In the genomic region with DNA sequence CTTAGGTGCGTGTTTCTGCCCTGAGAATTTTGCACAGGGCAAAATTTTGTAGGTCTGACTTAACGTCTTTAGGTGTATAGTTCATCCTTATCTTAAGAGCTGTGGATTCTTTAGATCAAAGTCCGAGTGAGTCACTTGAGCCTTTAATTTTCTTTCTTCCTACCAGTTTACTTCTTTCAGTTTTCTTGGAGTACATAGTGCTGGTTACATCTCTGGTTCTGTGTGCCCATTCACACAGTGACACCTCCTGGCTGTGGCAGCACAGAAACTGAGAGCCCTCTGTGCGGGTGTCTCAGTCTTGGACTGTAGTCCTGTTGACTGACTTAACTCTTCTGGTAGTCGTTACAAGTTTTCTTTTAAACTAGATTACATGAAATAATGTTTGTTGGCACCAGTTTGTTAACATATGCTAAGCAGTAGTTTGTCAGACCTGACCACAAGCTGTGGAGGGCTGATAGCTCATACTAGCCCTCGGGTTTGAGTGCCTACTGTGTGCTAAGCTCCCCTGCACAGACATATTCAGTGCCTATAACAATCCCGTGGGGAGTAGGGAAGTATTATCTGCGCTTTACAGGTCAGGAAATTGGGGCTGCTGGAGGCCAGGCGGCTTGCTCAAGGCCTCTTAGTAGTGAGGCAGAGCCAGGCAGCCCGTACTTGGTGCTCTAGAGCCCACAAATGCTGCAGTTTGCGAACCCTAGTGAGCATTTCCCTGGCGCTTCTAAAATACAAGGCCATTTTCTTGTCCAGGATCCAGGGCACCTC, we compare ENCODE assay signal across 8 cellular contexts. TPM values are rescaled to one million over a fixed set of nuclear protein-coding genes. Genes with fewer than 3 reads are reported as not detected.
DNase-seq lines count a peak whose midpoint lies in the region; ATAC-seq, FAIRE-seq and TF ChIP-seq lines count a peak whose summit lies in the region.

No MANE protein-coding gene starts in this region.

- 37% methylated on average over 12 of the region's 12 CpGs for WGBS in A549 (ENCODE audit: missing lambda C conversion rate)

- H3K4me1 ChIP-seq in A549, result peaks cover 32% of the 10 kb centered on the region

- peaks cover 61% of the 10 kb centered on the region for H3K4me1 Mint-ChIP-seq in osteocyte (ENCODE audit: unreplicated experiment)

- TF ChIP-seq CTCF in A549 (IDR thresholded peaks at IDR 0.05) (peak; percentile 40), fibroblast of pulmonary artery (IDR thresholded peaks at IDR 0.05; ENCODE audit: low read length, missing control alignments) (peak; percentile 49), osteocyte (IDR thresholded peaks at IDR 0.05) (peak; percentile 58)

- POLR2A ChIA-PET in A549 (lab: Yijun Ruan, JAX), result no interaction called here

- TF ChIP-seq EP300 in A549 (IDR thresholded peaks at IDR 0.05), result no peak

- H3K4me2 ChIP-seq in A549, result peak overlapping the region; percentile 86

- peak overlapping the region; percentile 93 for H3K27ac Mint-ChIP-seq in osteocyte (ENCODE audit: unreplicated experiment)

- peak overlapping the region; percentile 89 to 97 for H3K27ac ChIP-seq in A549

- H3K27me3 Mint-ChIP-seq in osteocyte (ENCODE audit: unreplicated experiment), result no peaks in the 10 kb centered on the region

- CTCF ChIA-PET in A549 (lab: Yijun Ruan, JAX), result interaction anchor here (0.8 to 1.3 kb wide), 6 partner anchors 19 to 237 kb away, joined by 3 to 4 read pairs (median 4); no protein-coding TSS in a partner anchor

- peak overlapping the region; percentile 97 for H3K4me3 Mint-ChIP-seq in osteocyte (ENCODE audit: unreplicated experiment)

- no peak for TF ChIP-seq POLR2A in A549 (IDR thresholded peaks at IDR 0.05; ENCODE audit: low read length)

- FAIRE-seq in A549 (lab: Jason Lieb, UNC), result no peak

- no peaks in the 10 kb centered on the region for H3K36me3 Mint-ChIP-seq in osteocyte (ENCODE audit: unreplicated experiment)

- no peaks in the 10 kb centered on the region for H3K9me3 Mint-ChIP-seq in osteocyte (ENCODE audit: unreplicated experiment)

- ATAC-seq in A549 (peak; percentile 48 to 70; a peak in 5 of 6 replicates), GM18511 (IDR thresholded peaks at IDR 0.05; ENCODE audit: unreplicated experiment) (peak; percentile 43), HG03159 (IDR thresholded peaks at IDR 0.05; ENCODE audit: unreplicated experiment) (no peak), GM19035 (IDR thresholded peaks at IDR 0.05; ENCODE audit: unreplicated experiment) (no peak)

- H3K4me3 ChIP-seq in A549 (peak overlapping the region; percentile 97), fibroblast of pulmonary artery (replicated peaks; ENCODE audit: low read depth, low read length) (peak overlapping the region; percentile 78)

- DNase-seq in A549 (ENCODE audit: low read depth in 1 of 2, low spot score in 1 of 2) (peak in 1 of 2 experiments; percentile 53), NCI-H226 (peak; percentile 24), fibroblast of pulmonary artery (ENCODE audit: low read depth) (peak; percentile 55), osteocyte (ENCODE audit: extremely low spot score, unreplicated experiment) (no peak)
- DNase-seq in activated T-cell treated with anti-CD3 and anti-CD28 coated beads, Interleukin-2, amount 50 U/mL, for 1 hour, result peak; percentile 57

- TF ChIP-seq RAD21 in A549 (conservative IDR thresholded peaks at IDR 0.05 in 1 of 2, IDR thresholded peaks at IDR 0.05 in 1 of 2), result peak; percentile 25 to 29; a peak in 1 of 5 replicates

- no peaks in the 10 kb centered on the region for H3K9me3 ChIP-seq in A549

TF ChIP-seq in A549, 52 proteins besides CTCF, POLR2A, EP300 and RAD21:
- TF ChIP-seq EHF (CRISPR knock-in tag; IDR thresholded peaks at IDR 0.05) (no peak), FOSL2 (IDR thresholded peaks at IDR 0.05) (no peak), FOSL2 (CRISPR knock-in tag; IDR thresholded peaks at IDR 0.05) (peak; percentile 15; the same call in 1 of the 2 replicates), SMC3 (IDR thresholded peaks at IDR 0.05) (peak; percentile 6; the same call in 1 of the 3 replicates)

RNA-seq across cellular contexts. Expression of a gene that starts 1.6 kb away (rescaled TPM):
- polyA plus RNA-seq in A549 (2011; rRNA removed) (12.5 and 25.2 TPM in 2 replicates), A549 (2017; fragmentation: RNase III; extraction: RNeasy Plus Mini Kit Qiagen cat#74134 plus additional on column Dnase treatment) (28.4 to 29.3 TPM (median 28.9 TPM) in 3 replicates)
- 29.4 and 31.6 TPM in 2 replicates for polyA plus RNA-seq in A549 (2012; cell fraction: cytosol; rRNA removed)
- polyA plus RNA-seq in A549 (2012; cell fraction: nucleus; rRNA removed), result 31.3 and 36.8 TPM in 2 replicates
- 11.7 and 12.7 TPM in 2 replicates for polyA minus RNA-seq in A549 (2011; rRNA and poly(A)+ RNA removed)
- 75.6 and 81.3 TPM in 2 replicates for total RNA-seq in osteocyte

Comparison
In these comparisons a context has a peak if more than half of its experiments do, and no peak if none do; other contexts are left out.
1. ATAC-seq: peak in A549 (2 of 2) and GM18511 (single experiment); none in HG03159 (single experiment) and GM19035 (single experiment).
2. Peak in every context shown above with its lines, with median percentiles within 50 percentile points of each other: CTCF ChIP-seq.